Comparison of ENCODE assay signal across 1 cellular context in genomic region chr5:92641031-92641962, GRCh38.
TF ChIP-seq lines count a peak whose summit lies in the region.

No MANE protein-coding gene starts in this region.

TF ChIP-seq in HepG2, 621 proteins besides CTCF, POLR2A, EP300 and RAD21 (continued from another document and continues in another):
- no peak for TF ChIP-seq EEA1 (CRISPR knock-in tag; IDR thresholded peaks at IDR 0.05; ENCODE audit: borderline replicate concordance)
- TF ChIP-seq SOX13 (IDR thresholded peaks at IDR 0.05): no peak
- TF ChIP-seq SOX13 (CRISPR knock-in tag; conservative IDR thresholded peaks at IDR 0.05 in 1 of 2, IDR thresholded peaks at IDR 0.05 in 1 of 2): peak in 1 of 2 experiments; percentile 17; a peak in 1 of 4 replicates
- peak; percentile 82 for TF ChIP-seq FOXA3 (CRISPR knock-in tag; IDR thresholded peaks at IDR 0.05)
- peak; percentile 91 for TF ChIP-seq NFIC (IDR thresholded peaks at IDR 0.05; ENCODE audit: low read length)
- TF ChIP-seq FOXA1 (IDR thresholded peaks at IDR 0.05): no peak
- TF ChIP-seq FOXA1 (CRISPR knock-in tag; IDR thresholded peaks at IDR 0.05): peak; percentile 74
- TF ChIP-seq ZNF121 (CRISPR knock-in tag; IDR thresholded peaks at IDR 0.05): no peak
- no peak for TF ChIP-seq ZNF891 (CRISPR knock-in tag; IDR thresholded peaks at IDR 0.05)
- peak; percentile 72 for TF ChIP-seq NR2F2 (IDR thresholded peaks at IDR 0.05; ENCODE audit: borderline replicate concordance, low read depth)
- peak; percentile 10; the same call in 1 of the 2 replicates for TF ChIP-seq ETV5 (CRISPR knock-in tag; IDR thresholded peaks at IDR 0.05; ENCODE audit: borderline replicate concordance)
- 0 out of 4 replicates have a peak, but pooled peaks of 1 of the 2 experiments have one; percentile 24 for TF ChIP-seq KLF16 (CRISPR knock-in tag; IDR thresholded peaks at IDR 0.05)
- no peak for TF ChIP-seq ZNF124 (CRISPR knock-in tag; IDR thresholded peaks at IDR 0.05)
- no peak for TF ChIP-seq NFKB2 (CRISPR knock-in tag; IDR thresholded peaks at IDR 0.05; ENCODE audit: borderline replicate concordance)
- TF ChIP-seq SAFB2 (CRISPR knock-in tag; IDR thresholded peaks at IDR 0.05; ENCODE audit: borderline replicate concordance, low read depth): no peak
- TF ChIP-seq SALL1 (CRISPR knock-in tag; IDR thresholded peaks at IDR 0.05): peak; percentile 16; the same call in 1 of the 2 replicates
- TF ChIP-seq ZNF275 (CRISPR knock-in tag; IDR thresholded peaks at IDR 0.05; ENCODE audit: borderline replicate concordance): no peak
- TF ChIP-seq MXI1 (IDR thresholded peaks at IDR 0.05; ENCODE audit: borderline replicate concordance, low read depth, low read length): no peak
- TF ChIP-seq E2F1 (CRISPR knock-in tag; IDR thresholded peaks at IDR 0.05): peak; percentile 42; the same call in 1 of the 2 replicates
- 0 out of 2 replicates have a peak, but pooled peaks have one; percentile 24 for TF ChIP-seq KAT8 (CRISPR knock-in tag; IDR thresholded peaks at IDR 0.05)
- 0 out of 2 replicates have a peak, but pooled peaks have one; percentile 23 for TF ChIP-seq MIXL1 (CRISPR knock-in tag; IDR thresholded peaks at IDR 0.05)
- TF ChIP-seq NR2F1 (CRISPR knock-in tag; IDR thresholded peaks at IDR 0.05): peak in 1 of 2 experiments; percentile 59; a peak in 1 of 4 replicates
- TF ChIP-seq TCF7 (IDR thresholded peaks at IDR 0.05; ENCODE audit: low read depth): peak; percentile 74
- peak; percentile 60; the same call in 1 of the 2 replicates for TF ChIP-seq GATAD2A (CRISPR knock-in tag; IDR thresholded peaks at IDR 0.05)
- no peak for TF ChIP-seq CCAR2 (optimal IDR thresholded peaks at IDR 0.05; ENCODE audit: low read depth, low read length)
- peak; percentile 47; the same call in 1 of the 2 replicates for TF ChIP-seq IRF2 (CRISPR knock-in tag; IDR thresholded peaks at IDR 0.05)
- no peak for TF ChIP-seq LCORL (IDR thresholded peaks at IDR 0.05)
- TF ChIP-seq LCORL (CRISPR knock-in tag; IDR thresholded peaks at IDR 0.05): peak; percentile 53; the same call in 1 of the 2 replicates
- TF ChIP-seq SP1 (IDR thresholded peaks at IDR 0.05): no peak
- no peak for TF ChIP-seq SP1 (CRISPR knock-in tag; IDR thresholded peaks at IDR 0.05)
- no peak for TF ChIP-seq DZIP1 (CRISPR knock-in tag; IDR thresholded peaks at IDR 0.05)
- TF ChIP-seq ARID3A (IDR thresholded peaks at IDR 0.05; ENCODE audit: low read depth, low read length): 0 out of 2 replicates have a peak, but pooled peaks have one; percentile 15
- no peak for TF ChIP-seq PTBP1 (IDR thresholded peaks at IDR 0.05; ENCODE audit: low read depth, low read length, poor library complexity, severe bottlenecking)
- no peak for TF ChIP-seq TARDBP (CRISPR knock-in tag; IDR thresholded peaks at IDR 0.05)
- peak; percentile 10; the same call in 1 of the 2 replicates for TF ChIP-seq SOX5 (CRISPR knock-in tag; IDR thresholded peaks at IDR 0.05; ENCODE audit: borderline replicate concordance)
- no peak for TF ChIP-seq KAT2B (IDR thresholded peaks at IDR 0.05; ENCODE audit: borderline replicate concordance, low read depth, low read length)
- TF ChIP-seq ZNF773 (CRISPR knock-in tag; IDR thresholded peaks at IDR 0.05; ENCODE audit: borderline replicate concordance): no peak
- TF ChIP-seq CREB1 (IDR thresholded peaks at IDR 0.05): peak; percentile 74
- no peak; the same call in 1 of the 2 replicates for TF ChIP-seq CREB1 (CRISPR knock-in tag; IDR thresholded peaks at IDR 0.05)
- TF ChIP-seq ZMYM4 (CRISPR knock-in tag; IDR thresholded peaks at IDR 0.05): peak; percentile 32; the same call in 1 of the 2 replicates
- TF ChIP-seq NCOR1 (IDR thresholded peaks at IDR 0.05; ENCODE audit: borderline replicate concordance, low read length): no peak
- TF ChIP-seq NFIB (CRISPR knock-in tag; IDR thresholded peaks at IDR 0.05; ENCODE audit: borderline replicate concordance): no peak
- TF ChIP-seq ZNF549 (CRISPR knock-in tag; IDR thresholded peaks at IDR 0.05): no peak
- no peak for TF ChIP-seq ZSCAN20 (CRISPR knock-in tag; IDR thresholded peaks at IDR 0.05; ENCODE audit: borderline replicate concordance)
- TF ChIP-seq ZNF720 (CRISPR knock-in tag; IDR thresholded peaks at IDR 0.05): no peak
- no peak for TF ChIP-seq BCL3 (CRISPR knock-in tag; IDR thresholded peaks at IDR 0.05)
- peak; percentile 52 for TF ChIP-seq PPARG (CRISPR knock-in tag; conservative IDR thresholded peaks at IDR 0.05)
- TF ChIP-seq HMG20A (CRISPR knock-in tag; IDR thresholded peaks at IDR 0.05; ENCODE audit: borderline replicate concordance): peak; percentile 77; the same call in 1 of the 2 replicates
- TF ChIP-seq ASH2L (IDR thresholded peaks at IDR 0.05; ENCODE audit: insufficient read length, low read depth, low read length): peak; percentile 50
- TF ChIP-seq ZNF350 (CRISPR knock-in tag; IDR thresholded peaks at IDR 0.05; ENCODE audit: borderline replicate concordance, low read depth): no peak
- TF ChIP-seq MAFF (IDR thresholded peaks at IDR 0.05; ENCODE audit: low read depth, low read length): no peak
- peak; percentile 34; the same call in 1 of the 2 replicates for TF ChIP-seq RXRB (CRISPR knock-in tag; IDR thresholded peaks at IDR 0.05; ENCODE audit: borderline replicate concordance)
- TF ChIP-seq PAXIP1 (CRISPR knock-in tag; conservative IDR thresholded peaks at IDR 0.05): peak; percentile 74
- no peak for TF ChIP-seq FOXP1 (IDR thresholded peaks at IDR 0.05)
- TF ChIP-seq FOXP1 (CRISPR knock-in tag; IDR thresholded peaks at IDR 0.05): peak; percentile 15; the same call in 1 of the 2 replicates
- no peak for TF ChIP-seq ZFP36 (IDR thresholded peaks at IDR 0.05; ENCODE audit: borderline replicate concordance, low read depth, low read length, partially characterized antibody)
- TF ChIP-seq BCL6 (CRISPR knock-in tag; IDR thresholded peaks at IDR 0.05): peak; percentile 48
- TF ChIP-seq NR2F6 (IDR thresholded peaks at IDR 0.05): peak; percentile 82
- TF ChIP-seq NR2F6 (CRISPR knock-in tag; IDR thresholded peaks at IDR 0.05): peak; percentile 68; the same call in 1 of the 2 replicates
- TF ChIP-seq ARID5B (CRISPR knock-in tag; IDR thresholded peaks at IDR 0.05): peak; percentile 70
- TF ChIP-seq KLF11 (CRISPR knock-in tag; IDR thresholded peaks at IDR 0.05): 0 out of 2 replicates have a peak, but pooled peaks have one; percentile 35
- TF ChIP-seq SUZ12 (IDR thresholded peaks at IDR 0.05; ENCODE audit: low read depth, low read length): no peak
